ENCODE assay signal across 14 cellular contexts in genomic region chr4:101393256-101393655, GRCh38. TPM values are rescaled to one million over a fixed set of nuclear protein-coding genes. Genes with fewer than 3 reads are reported as not detected.
DNase-seq lines count a peak whose midpoint lies in the region; ATAC-seq and TF ChIP-seq lines count a peak whose summit lies in the region.
"Had no signal": no experiment of that assay in that cellular context is flagged by ENCODE, and none has a peak within 500 bp of the region (broad histone marks: within the 10 kb centered on the region; RNA-seq: fewer than 3 reads in every experiment).

No MANE protein-coding gene starts in this region.

- H3K4me3 ChIP-seq in epithelial cell of proximal tubule (ENCODE audit: low read depth, low read length) (no peak overlapping the region), osteoblast (ENCODE audit: insufficient read depth, low read length) (no peak overlapping the region), aorta (ENCODE audit: low read length in 2 of 2) (no peak overlapping the region)
- H3K4me3 ChIP-seq in CD8-positive, alpha-beta memory T cell (ENCODE audit: low read length) = no peak overlapping the region
- H3K4me3 ChIP-seq: cardiac muscle cell, gastroesophageal sphincter, prostate gland, upper lobe of right lung had no signal

- H2AFZ ChIP-seq in osteoblast (ENCODE audit: low read length) = no peak overlapping the region

- H4K20me1 ChIP-seq in osteoblast (ENCODE audit: insufficient read depth, low read length) = no peaks in the 10 kb centered on the region

- POLR2A ChIA-PET in CD8-positive, alpha-beta memory T cell (lab: Charles Lee) = no interaction called here

- H3K27ac ChIP-seq in osteoblast (ENCODE audit: low read depth, low read length) = no peak overlapping the region
- no peak overlapping the region for H3K27ac ChIP-seq in aorta (ENCODE audit: low read depth in 1 of 2, low read length in 2 of 2)
- no peak overlapping the region for H3K27ac ChIP-seq in CD8-positive, alpha-beta memory T cell (ENCODE audit: low read depth, low read length)
- H3K27ac ChIP-seq: cardiac muscle cell, gastroesophageal sphincter, prostate gland, upper lobe of right lung had no signal

- H3K27me3 Mint-ChIP-seq in CD8-positive, alpha-beta memory T cell = peaks cover 13 to 28% of the 10 kb centered on the region in 2 donors

- H3K4me1 ChIP-seq in osteoblast (ENCODE audit: insufficient read depth, low read length) = no peaks in the 10 kb centered on the region
- no peaks in the 10 kb centered on the region for H3K4me1 ChIP-seq in aorta (ENCODE audit: control insufficient read depth in 1 of 2, insufficient read depth in 2 of 2, low read length in 2 of 2)
- no peaks in the 10 kb centered on the region for H3K4me1 ChIP-seq in CD8-positive, alpha-beta memory T cell (ENCODE audit: insufficient read depth, low read length)
- H3K4me1 ChIP-seq: gastroesophageal sphincter, prostate gland, upper lobe of right lung had no signal

- DNase-seq in GM04504 (ENCODE audit: low read depth) (peak; percentile 27), NCI-H226 (peak; percentile 59), epithelial cell of proximal tubule (ENCODE audit: low read depth) (peak; percentile 59), osteoblast (ENCODE audit: insufficient read length, low spot score, missing footprints) (peak; percentile 44), inferior parietal cortex (ENCODE audit: extremely low spot score) (no peak), CD1c-positive myeloid dendritic cell (ENCODE audit: extremely low spot score) (no peak), aorta (no peak)
- no peak for DNase-seq in CD8-positive, alpha-beta memory T cell
- DNase-seq: H7, T-helper 9 cell, upper lobe of right lung had no signal

- H3K4me1 Mint-ChIP-seq in CD8-positive, alpha-beta memory T cell = no peaks in the 10 kb centered on the region

- intact Hi-C loops in aorta (cut with DNase I) = no loop called here

- CTCF ChIA-PET in CD8-positive, alpha-beta memory T cell (lab: Charles Lee) = no interaction called here

- TF ChIP-seq CTCF in epithelial cell of proximal tubule (conservative IDR thresholded peaks at IDR 0.05; ENCODE audit: low read depth, low read length) (no peak), osteoblast (IDR thresholded peaks at IDR 0.05; ENCODE audit: extremely low read depth, low read depth, low read length) (no peak)

- no peak overlapping the region for H3K27ac Mint-ChIP-seq in CD8-positive, alpha-beta memory T cell

- H3K36me3 ChIP-seq in osteoblast (ENCODE audit: insufficient read depth, low read length) = no peaks in the 10 kb centered on the region
- no peaks in the 10 kb centered on the region for H3K36me3 ChIP-seq in aorta (ENCODE audit: control insufficient read depth in 1 of 2, insufficient read depth in 2 of 2, low read length in 1 of 2)
- H3K36me3 ChIP-seq in CD8-positive, alpha-beta memory T cell (ENCODE audit: insufficient read depth, low read length) = no peaks in the 10 kb centered on the region
- H3K36me3 ChIP-seq: cardiac muscle cell, gastroesophageal sphincter, prostate gland, upper lobe of right lung had no signal

- peaks cover 0 to 7% (median 0%) of the 10 kb centered on the region in 5 donors for H3K9me3 Mint-ChIP-seq in CD8-positive, alpha-beta memory T cell

- H3K79me2 ChIP-seq in osteoblast (ENCODE audit: insufficient read depth, low read length) = no peaks in the 10 kb centered on the region

- no peak overlapping the region for H3K4me3 Mint-ChIP-seq in CD8-positive, alpha-beta memory T cell

- H3K27me3 ChIP-seq in osteoblast (ENCODE audit: insufficient read depth, low read length) (no peaks in the 10 kb centered on the region), aorta (ENCODE audit: control insufficient read depth in 1 of 2, insufficient read depth in 2 of 2, low read length in 1 of 2) (no peaks in the 10 kb centered on the region)
- no peaks in the 10 kb centered on the region for H3K27me3 ChIP-seq in CD8-positive, alpha-beta memory T cell (ENCODE audit: insufficient read depth, low read length, poor library complexity, severe bottlenecking)
- H3K27me3 ChIP-seq: cardiac muscle cell, gastroesophageal sphincter, upper lobe of right lung had no signal

- no peaks in the 10 kb centered on the region for H3K9me3 ChIP-seq in osteoblast (ENCODE audit: low read depth, low read length)
- no peaks in the 10 kb centered on the region for H3K9me3 ChIP-seq in aorta (ENCODE audit: control insufficient read depth, low read length)
- no peaks in the 10 kb centered on the region for H3K9me3 ChIP-seq in CD8-positive, alpha-beta memory T cell (ENCODE audit: low read length)
- H3K9me3 ChIP-seq: gastroesophageal sphincter, prostate gland, upper lobe of right lung had no signal

- H3K4me2 ChIP-seq in osteoblast (ENCODE audit: insufficient read depth, low read length) = no peak overlapping the region

- no peak for ATAC-seq in aorta (ENCODE audit: low FRiP score)
- ATAC-seq: gastroesophageal sphincter, upper lobe of right lung had no signal

- peaks cover 0 to 12% (median 0%) of the 10 kb centered on the region in 3 donors for H3K36me3 Mint-ChIP-seq in CD8-positive, alpha-beta memory T cell

- WGBS in aorta, 2 donors = 65 to 66% methylated on average over 2 of the region's 2 CpGs

RNA-seq across cellular contexts. Expression of gene PPP3CA, which starts 45.9 kb away (rescaled TPM):
- 12.0 and 16.5 TPM in 2 replicates for total RNA-seq in epithelial cell of proximal tubule
- total RNA-seq in osteoblast = 80.0 and 93.7 TPM in 2 replicates
- 10 to 100 TPM; 37.3 to 56.4 TPM for total RNA-seq in aorta
- 10 to 100 TPM in 1 of 2 donors, 1 to 10 TPM in 1; 6.8 to 12.1 TPM for polyA plus RNA-seq in aorta
- 10 to 100 TPM; 30.0 to 30.7 TPM for total RNA-seq in CD8-positive, alpha-beta memory T cell
- 6.9 TPM for polyA plus RNA-seq in CD8-positive, alpha-beta memory T cell

Comparison
In these comparisons a context has a peak if more than half of its experiments do, and no peak if none do; other contexts are left out.
1. DNase-seq: peak in GM04504 (single experiment), NCI-H226 (single experiment), epithelial cell of proximal tubule (single experiment) and osteoblast (single experiment); none in inferior parietal cortex (single experiment), CD1c-positive myeloid dendritic cell (single experiment), aorta (0 of 2) and CD8-positive, alpha-beta memory T cell (0 of 5).